ENCODE assay signal across 9 cellular contexts in genomic region chr3:172129868-172130751, GRCh38.
DNase-seq lines count a peak whose midpoint lies in the region; ATAC-seq, FAIRE-seq and TF ChIP-seq lines count a peak whose summit lies in the region.
"Had no signal": no experiment of that assay in that cellular context is flagged by ENCODE, and none has a peak within 500 bp of the region (broad histone marks: within the 10 kb centered on the region; RNA-seq: fewer than 3 reads in every experiment).

No MANE protein-coding gene starts in this region.

- H3K4me1 ChIP-seq in astrocyte (ENCODE audit: insufficient read depth, low read length): peaks cover 49% of the 10 kb centered on the region

- H3K9me3 ChIP-seq in astrocyte (ENCODE audit: insufficient read depth, low read depth, low read length): no peaks in the 10 kb centered on the region

- peak; percentile 12 for DNase-seq in NCI-H446 treated with DMSO at 0.1 percent for 48 hours (lab: John Stamatoyannopoulos, UW)
- DNase-seq in NCI-H446 (lab: John Stamatoyannopoulos, UW): no peak
- peak; percentile 91 to 98 for DNase-seq in SW 1271 (lab: John Stamatoyannopoulos, UW)
- peak; percentile 99 for DNase-seq in astrocyte (ENCODE audit: low read depth)
- DNase-seq in iPS-NIHi7 (ENCODE audit: extremely low spot score): peak; percentile 59
- DNase-seq in stimulated activated CD4-positive, alpha-beta T cell treated with anti-CD3 and anti-CD28 coated beads, Interleukin-2, amount 100 ng/mL, for 4 hours (ENCODE audit: low read depth): peak; percentile 19
- no peak for DNase-seq in nephron progenitor cell

- H3K9me3 Mint-ChIP-seq in astrocyte (ENCODE audit: unreplicated experiment) (no peaks in the 10 kb centered on the region), nephron progenitor cell (peaks cover 14% of the 10 kb centered on the region)

- H3K27me3 ChIP-seq in astrocyte (ENCODE audit: insufficient read depth, low read length): no peaks in the 10 kb centered on the region

- H3K4me1 Mint-ChIP-seq in astrocyte (ENCODE audit: low read depth, unreplicated experiment): peaks cover 65% of the 10 kb centered on the region
- H3K4me1 Mint-ChIP-seq in nephron progenitor cell: peaks cover 39% of the 10 kb centered on the region

- H3K36me3 Mint-ChIP-seq in astrocyte (ENCODE audit: low read depth, unreplicated experiment) (peaks cover 12% of the 10 kb centered on the region), nephron progenitor cell (ENCODE audit: low read depth) (peaks cover 71% of the 10 kb centered on the region)

- H3K9ac ChIP-seq in astrocyte (ENCODE audit: low read length): peak overlapping the region; percentile 78

- peak overlapping the region; percentile 97 for H3K27ac Mint-ChIP-seq in astrocyte (ENCODE audit: unreplicated experiment)
- H3K27ac Mint-ChIP-seq in nephron progenitor cell: no peak overlapping the region

- peak; percentile 68 for FAIRE-seq in astrocyte (lab: Jason Lieb, UNC)

- H3K4me2 ChIP-seq in astrocyte (ENCODE audit: low read length): peak overlapping the region; percentile 71

- peak overlapping the region; percentile 94 for H3K27ac ChIP-seq in astrocyte (ENCODE audit: low read depth, low read length)
- H3K27ac ChIP-seq: C4-2B had no signal

- peaks cover 87% of the 10 kb centered on the region for H3K79me2 ChIP-seq in astrocyte (ENCODE audit: insufficient read depth, low read length)

- no peak overlapping the region for H2AFZ ChIP-seq in astrocyte (ENCODE audit: low read depth, low read length)

- no peak overlapping the region for H3K4me3 ChIP-seq in astrocyte (ENCODE audit: insufficient read depth, low read depth, low read length)

- TF ChIP-seq CTCF in astrocyte (IDR thresholded peaks at IDR 0.05; ENCODE audit: insufficient read depth, low read depth, low read length) (no peak), nephron progenitor cell (IDR thresholded peaks at IDR 0.05) (no peak)

- peaks cover 19% of the 10 kb centered on the region for H3K36me3 ChIP-seq in astrocyte (ENCODE audit: insufficient read depth, low read length)

- no peak for ATAC-seq in HG02571 (IDR thresholded peaks at IDR 0.05; ENCODE audit: unreplicated experiment)

- H3K27me3 Mint-ChIP-seq in astrocyte (ENCODE audit: low read depth, unreplicated experiment): no peaks in the 10 kb centered on the region
- H3K27me3 Mint-ChIP-seq in nephron progenitor cell (ENCODE audit: low read depth, poor library complexity): peaks cover 3% of the 10 kb centered on the region

- peaks cover 45% of the 10 kb centered on the region for H4K20me1 ChIP-seq in astrocyte (ENCODE audit: insufficient read depth, low read length)

- H3K4me3 Mint-ChIP-seq in astrocyte (ENCODE audit: unreplicated experiment) (peak overlapping the region; percentile 42), nephron progenitor cell (no peak overlapping the region)

Comparison
In these comparisons a context has a peak if more than half of its experiments do, and no peak if none do; other contexts are left out.
1. DNase-seq: peak in NCI-H446 treated with DMSO at 0.1 percent for 48 hours (single experiment), SW 1271 (2 of 2), astrocyte (single experiment), iPS-NIHi7 (single experiment) and stimulated activated CD4-positive, alpha-beta T cell treated with anti-CD3 and anti-CD28 coated beads, Interleukin-2, amount 100 ng/mL, for 4 hours (single experiment); none in NCI-H446 (0 of 2) and nephron progenitor cell (single experiment).